Comparison of ENCODE assay signal across 10 cellular contexts in the genomic region with DNA sequence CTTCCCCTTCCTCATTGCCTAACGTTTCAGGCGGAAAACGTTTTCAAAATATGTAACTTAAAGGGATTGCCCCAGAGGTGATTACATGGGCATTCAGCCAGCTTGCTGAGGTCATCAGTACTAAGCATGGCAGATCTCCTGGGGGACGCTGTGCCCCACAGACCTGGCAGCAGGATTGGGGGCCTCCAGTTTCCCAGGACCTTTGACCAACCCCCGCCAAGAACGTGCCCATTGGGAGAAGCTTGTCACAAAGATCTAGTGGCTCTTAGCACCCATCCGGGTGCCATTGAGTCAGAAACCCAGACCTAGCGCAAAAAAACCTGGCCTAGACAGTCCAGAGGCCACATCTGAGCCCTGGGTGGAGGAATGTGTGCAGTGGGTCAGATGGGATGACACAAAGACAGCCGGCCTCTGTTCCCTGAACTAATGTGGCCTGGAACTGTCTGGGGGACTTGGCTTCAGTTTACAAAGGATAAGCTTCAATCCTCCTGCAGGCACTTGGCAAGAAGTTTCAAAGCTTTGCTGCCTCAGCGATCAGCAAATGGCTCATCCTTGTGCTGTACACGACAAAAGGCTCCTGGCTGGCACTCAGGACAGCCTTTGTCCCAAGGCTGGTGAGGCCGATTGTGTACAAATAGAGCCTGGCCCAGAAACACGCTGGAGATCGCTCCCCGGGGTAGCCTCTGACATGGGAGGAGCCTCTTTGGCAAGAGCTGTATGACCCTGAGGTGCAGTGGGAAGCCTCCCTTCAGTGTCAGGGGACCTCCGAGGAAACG. TPM values are rescaled to one million over a fixed set of nuclear protein-coding genes. Genes with fewer than 3 reads are reported as not detected.
DNase-seq lines count a peak whose midpoint lies in the region; ATAC-seq and TF ChIP-seq lines count a peak whose summit lies in the region.
"Had no signal": no experiment of that assay in that cellular context is flagged by ENCODE, and none has a peak within 500 bp of the region (broad histone marks: within the 10 kb centered on the region; RNA-seq: fewer than 3 reads in every experiment).

No MANE protein-coding gene starts in this region.

- H3K4me1 ChIP-seq in iPS-20b (ENCODE audit: insufficient read depth, low read length): peaks cover 3% of the 10 kb centered on the region; the same call in 1 of the 2 replicates
- no peaks in the 10 kb centered on the region for H3K4me1 ChIP-seq in OCI-LY7 (ENCODE audit: insufficient read depth, low read length, poor library complexity, severe bottlenecking)

- DNase-seq in GM13977 (ENCODE audit: low spot score) (peak; percentile 9), astrocyte of the hippocampus (ENCODE audit: low read depth, low spot score) (peak; percentile 37), retina (peak; percentile 61), Kasumi-1 (lab: John Stamatoyannopoulos, UW) (no peak), OCI-LY7 (ENCODE audit: low spot score) (no peak), COLO668 (lab: John Stamatoyannopoulos, UW; ENCODE audit: unreplicated experiment) (no peak)
- DNase-seq: NCI-H1694 had no signal

- intact Hi-C loops in OCI-LY7 (cut with micrococcal nuclease; ENCODE audit: unreplicated experiment): no loop called here

- no peaks in the 10 kb centered on the region for H3K9me2 ChIP-seq in OCI-LY7 (ENCODE audit: insufficient read depth, low read length)

- no peaks in the 10 kb centered on the region for H3K9me3 ChIP-seq in iPS-20b (ENCODE audit: insufficient read depth, low read depth, low read length)
- no peaks in the 10 kb centered on the region for H3K9me3 ChIP-seq in OCI-LY7 (ENCODE audit: low read length)

- BruUV-seq in OCI-LY7 (replicated peaks; lab: Mats Ljungman, UMichigan): no TSS peak

- H2AFZ ChIP-seq in OCI-LY7 (ENCODE audit: low read length): no peak overlapping the region

- peak overlapping the region; percentile 26; the same call in 1 of the 2 replicates for H3K9ac ChIP-seq in iPS-20b (ENCODE audit: low read depth, low read length)

- no peak overlapping the region for H3K27ac ChIP-seq in iPS-20b (ENCODE audit: low read length)
- H3K27ac ChIP-seq in OCI-LY7 (ENCODE audit: low read depth, low read length, poor library complexity, severe bottlenecking): no peak overlapping the region
- H3K27ac ChIP-seq: SK-N-MC had no signal

- no peak overlapping the region for H3K4me2 ChIP-seq in OCI-LY7 (ENCODE audit: low read length)

- CTCF ChIA-PET in OCI-LY7 (lab: Charles Lee; ENCODE audit: unreplicated experiment): no interaction called here

- H3K27me3 ChIP-seq in iPS-20b (ENCODE audit: insufficient read depth, low read length): no peaks in the 10 kb centered on the region

- POLR2A ChIA-PET in OCI-LY7 (lab: Charles Lee): no interaction called here

- TF ChIP-seq CTCF in GM13977 (IDR thresholded peaks at IDR 0.05; ENCODE audit: extremely low read depth, insufficient read depth, missing control alignments) (no peak), OCI-LY7 (conservative IDR thresholded peaks at IDR 0.05; ENCODE audit: low read length) (no peak)

- H3K4me3 ChIP-seq in iPS-20b (ENCODE audit: low read length) (no peak overlapping the region), OCI-LY7 (ENCODE audit: low read depth, low read length, poor library complexity, severe bottlenecking) (no peak overlapping the region)
- H3K4me3 ChIP-seq: SK-N-MC had no signal

- no peaks in the 10 kb centered on the region for H3K79me2 ChIP-seq in OCI-LY7 (ENCODE audit: insufficient read depth, low read depth, low read length)

- no peaks in the 10 kb centered on the region for H4K20me1 ChIP-seq in OCI-LY7 (ENCODE audit: insufficient read depth, low read length)

- in situ Hi-C loops in GM13977 (cut with MboI; ENCODE audit: low pct_unique_long_range_greater_than_20kb, low sequenced_read_pairs, unreplicated experiment): no loop called here

- ATAC-seq in HG03565 (IDR thresholded peaks at IDR 0.05; ENCODE audit: unreplicated experiment): no peak

- no peaks in the 10 kb centered on the region for H3K36me3 ChIP-seq in iPS-20b (ENCODE audit: insufficient read depth, low read depth, low read length)
- no peaks in the 10 kb centered on the region for H3K36me3 ChIP-seq in OCI-LY7 (ENCODE audit: insufficient read depth, low read length)

RNA-seq across cellular contexts. Expression of gene C1QTNF6, which starts 9.5 kb away (rescaled TPM):
- total RNA-seq in OCI-LY7 (2014; rRNA removed; shearing (Covaris generic)): 6.8 and 7.3 TPM in 2 replicates
- total RNA-seq in OCI-LY7 (2022): 18.7 and 19.6 TPM in 2 replicates

RNA-seq across cellular contexts. Expression of gene IL2RB, which starts 28.8 kb away (rescaled TPM):
- total RNA-seq in OCI-LY7 (2014; rRNA removed; shearing (Covaris generic)): not detected in 2 replicates
- not detected in 2 replicates for total RNA-seq in OCI-LY7 (2022)

RNA-seq across cellular contexts. Expression of gene SSTR3, which starts 33.7 kb away (rescaled TPM):
- total RNA-seq in OCI-LY7 (2014; rRNA removed; shearing (Covaris generic)): 0.05 and 0.25 TPM in 2 replicates
- total RNA-seq in OCI-LY7 (2022): 0.30 TPM in 2 replicates

Comparison
In these comparisons a context has a peak if more than half of its experiments do, and no peak if none do; other contexts are left out.
1. DNase-seq: peak in GM13977 (single experiment), astrocyte of the hippocampus (single experiment) and retina (single experiment); none in Kasumi-1 (0 of 2), OCI-LY7 (single experiment) and COLO668 (single experiment).